Comparison of ENCODE assay signal across 20 cellular contexts in the genomic region with DNA sequence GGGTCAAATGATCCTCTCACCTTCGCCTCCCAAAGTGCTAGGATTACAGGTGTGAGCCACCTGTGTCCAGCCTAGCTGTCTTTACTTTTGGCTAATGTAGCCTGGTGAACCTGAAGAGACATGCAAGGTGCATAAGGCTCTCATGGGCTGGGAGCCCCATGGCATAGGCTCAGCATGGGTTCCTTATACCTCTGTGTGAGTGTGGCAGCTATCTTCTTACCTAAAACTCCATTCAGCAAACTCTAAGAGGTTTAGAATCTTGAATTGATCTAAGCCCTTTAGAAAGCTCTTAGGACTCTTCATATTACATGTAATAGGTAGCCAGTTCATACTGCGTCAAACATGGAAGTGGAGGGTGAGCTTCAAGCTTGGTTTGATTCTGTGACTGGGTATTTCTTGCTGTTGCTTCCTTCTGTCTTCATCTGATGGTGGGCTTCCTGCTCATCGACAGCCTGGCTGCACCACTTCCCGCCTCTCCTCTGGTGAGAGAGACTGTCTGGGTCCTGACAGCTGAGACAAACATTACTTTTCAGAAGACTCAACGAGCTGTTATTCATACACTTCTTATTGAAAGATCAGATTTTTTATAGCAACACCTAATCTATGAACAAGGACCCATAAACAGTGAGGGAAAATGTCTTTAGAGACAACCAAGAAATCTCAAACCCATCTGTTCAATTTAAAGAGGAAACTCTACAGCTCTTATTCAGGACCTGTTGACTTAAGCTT. TPM values are rescaled to one million over a fixed set of nuclear protein-coding genes. Genes with fewer than 3 reads are reported as not detected.
DNase-seq lines count a peak whose midpoint lies in the region; ATAC-seq and TF ChIP-seq lines count a peak whose summit lies in the region.
"Had no signal": no experiment of that assay in that cellular context is flagged by ENCODE, and none has a peak within 500 bp of the region (broad histone marks: within the 10 kb centered on the region; RNA-seq: fewer than 3 reads in every experiment).

No MANE protein-coding gene starts in this region.

- H3K9me3 Mint-ChIP-seq in stimulated activated naive CD8-positive, alpha-beta T cell treated with anti-CD3 and anti-CD28 coated beads, Interleukin-15, Interleukin-2, amounts not matched to agents 100 ng/mL and 50 ng/mL, for 24 hours, result no peaks in the 10 kb centered on the region
- no peaks in the 10 kb centered on the region for H3K9me3 Mint-ChIP-seq in WTC11
- H3K9me3 Mint-ChIP-seq: dendritic cell treated with granulocyte-macrophage colony-stimulating factor and Interleukin-4, amounts not matched to agents 40 ng/mL and 50 ng/mL, for 4 days; memory B cell; neural progenitor cell had no signal

- no peak overlapping the region for H3K4me3 ChIP-seq in lower lobe of right lung
- H3K4me3 ChIP-seq: HAP-1, neural progenitor cell, SJSA1 had no signal

- no peak for DNase-seq in stimulated activated naive CD8-positive, alpha-beta T cell treated with anti-CD3 and anti-CD28 coated beads, Interleukin-15, Interleukin-2, amounts not matched to agents 100 U/mL and 50 U/mL, for 24 hours
- DNase-seq in WTC11 (ENCODE audit: low spot score) (no peak), lower lobe of right lung (no peak), AG20443 (ENCODE audit: low spot score) (no peak), NCI-H2171 (lab: John Stamatoyannopoulos, UW) (no peak)
- DNase-seq: activated effector memory CD4-positive, alpha-beta T cell treated with Interleukin-2 at 50 U/mL for 16 hours; AML-193; NCI-H1694 treated with DMSO at 0.1 percent for 48 hours; NCI-H526 treated with DMSO at 0.1 percent for 48 hours; OCI-M1; right cardiac atrium; stimulated activated CD4-positive, alpha-beta T cell treated with anti-CD3 and anti-CD28 coated beads, Interleukin-1b, Interleukin-23, amount 100 ng/mL, for 48 hours had no signal

- peaks cover 11% of the 10 kb centered on the region for H3K4me1 Mint-ChIP-seq in stimulated activated naive CD8-positive, alpha-beta T cell treated with anti-CD3 and anti-CD28 coated beads, Interleukin-15, Interleukin-2, amounts not matched to agents 100 ng/mL and 50 ng/mL, for 24 hours (ENCODE audit: low read depth)
- H3K4me1 Mint-ChIP-seq in WTC11, result peaks cover 28% of the 10 kb centered on the region

- no peak for TF ChIP-seq POLR2A in GM18505 (IDR thresholded peaks at IDR 0.05; ENCODE audit: borderline replicate concordance, extremely low read depth, insufficient read depth, insufficient read length)

- no peaks in the 10 kb centered on the region for H3K36me3 ChIP-seq in lower lobe of right lung
- H3K36me3 ChIP-seq: HAP-1, neural progenitor cell, SJSA1 had no signal

- no peaks in the 10 kb centered on the region for H3K27me3 Mint-ChIP-seq in stimulated activated naive CD8-positive, alpha-beta T cell treated with anti-CD3 and anti-CD28 coated beads, Interleukin-15, Interleukin-2, amounts not matched to agents 100 ng/mL and 50 ng/mL, for 24 hours
- H3K27me3 Mint-ChIP-seq in WTC11 (ENCODE audit: low read depth), result no peaks in the 10 kb centered on the region; the same call in 1 of the 2 replicates
- H3K27me3 Mint-ChIP-seq: dendritic cell treated with granulocyte-macrophage colony-stimulating factor and Interleukin-4, amounts not matched to agents 40 ng/mL and 50 ng/mL, for 4 days; memory B cell had no signal

- no peak for ATAC-seq in stimulated activated naive CD8-positive, alpha-beta T cell treated with anti-CD3 and anti-CD28 coated beads, Interleukin-15, Interleukin-2, amounts not matched to agents 100 U/mL and 50 U/mL, for 24 hours
- ATAC-seq in WTC11, result peak; percentile 50
- ATAC-seq in lower lobe of right lung, result peak; percentile 23 to 52
- no peak for ATAC-seq in HG03354 (IDR thresholded peaks at IDR 0.05; ENCODE audit: poor library complexity, severe bottlenecking, unreplicated experiment)
- no peak for ATAC-seq in GM18505 (IDR thresholded peaks at IDR 0.05; ENCODE audit: unreplicated experiment)
- ATAC-seq: right cardiac atrium had no signal

- no peaks in the 10 kb centered on the region for H3K9me3 ChIP-seq in lower lobe of right lung
- H3K9me3 ChIP-seq: HAP-1, SJSA1 had no signal

- H3K4me1 ChIP-seq in lower lobe of right lung, result peaks cover 11% of the 10 kb centered on the region

- peak overlapping the region; percentile 1 for H3K27ac Mint-ChIP-seq in stimulated activated naive CD8-positive, alpha-beta T cell treated with anti-CD3 and anti-CD28 coated beads, Interleukin-15, Interleukin-2, amounts not matched to agents 100 ng/mL and 50 ng/mL, for 24 hours
- peak overlapping the region; percentile 33; the same call in 1 of the 2 replicates for H3K27ac Mint-ChIP-seq in WTC11
- H3K27ac Mint-ChIP-seq: dendritic cell treated with granulocyte-macrophage colony-stimulating factor and Interleukin-4, amounts not matched to agents 40 ng/mL and 50 ng/mL, for 4 days; memory B cell; neural progenitor cell had no signal

- POLR2A ChIA-PET in WTC11 (lab: Charles Lee), result interaction anchor here (1.0 to 1.4 kb wide), 4 partner anchors 20 to 54 kb away, joined by 3 to 8 read pairs (median 4); a partner anchor contains a TSS

- no peak overlapping the region for H3K4me3 Mint-ChIP-seq in stimulated activated naive CD8-positive, alpha-beta T cell treated with anti-CD3 and anti-CD28 coated beads, Interleukin-15, Interleukin-2, amounts not matched to agents 100 ng/mL and 50 ng/mL, for 24 hours
- H3K4me3 Mint-ChIP-seq in WTC11, result no peak overlapping the region
- H3K4me3 Mint-ChIP-seq: dendritic cell treated with granulocyte-macrophage colony-stimulating factor and Interleukin-4, amounts not matched to agents 40 ng/mL and 50 ng/mL, for 4 days; memory B cell; neural progenitor cell had no signal

- H3K27me3 ChIP-seq in lower lobe of right lung (ENCODE audit: low read depth), result no peaks in the 10 kb centered on the region
- H3K27me3 ChIP-seq: neural progenitor cell, SJSA1 had no signal

- intact Hi-C loops in lower lobe of right lung (cut with DNase I), result no loop called here

- TF ChIP-seq CTCF in WTC11 (IDR thresholded peaks at IDR 0.05), result no peak
- TF ChIP-seq CTCF in lower lobe of right lung (IDR thresholded peaks at IDR 0.05), result no peak

- H3K27ac ChIP-seq in lower lobe of right lung, result peak overlapping the region; percentile 49
- H3K27ac ChIP-seq: neural progenitor cell, SJSA1 had no signal

- no peaks in the 10 kb centered on the region for H3K36me3 Mint-ChIP-seq in stimulated activated naive CD8-positive, alpha-beta T cell treated with anti-CD3 and anti-CD28 coated beads, Interleukin-15, Interleukin-2, amounts not matched to agents 100 ng/mL and 50 ng/mL, for 24 hours (ENCODE audit: low read depth)
- H3K36me3 Mint-ChIP-seq in WTC11, result no peaks in the 10 kb centered on the region
- H3K36me3 Mint-ChIP-seq: memory B cell, neural progenitor cell had no signal

- CTCF ChIA-PET in WTC11 (lab: Charles Lee), result interaction anchor here (0.6 to 1.5 kb wide), 10 partner anchors 8 to 249 kb away, joined by 3 to 6 read pairs (median 3); a partner anchor contains a TSS

TF ChIP-seq in WTC11, 78 proteins besides CTCF, POLR2A, EP300 and RAD21:
- TF ChIP-seq CBFB (CRISPR knock-in tag; IDR thresholded peaks at IDR 0.05; ENCODE audit: low read depth), result no peak
- TF ChIP-seq, protein P1, sequence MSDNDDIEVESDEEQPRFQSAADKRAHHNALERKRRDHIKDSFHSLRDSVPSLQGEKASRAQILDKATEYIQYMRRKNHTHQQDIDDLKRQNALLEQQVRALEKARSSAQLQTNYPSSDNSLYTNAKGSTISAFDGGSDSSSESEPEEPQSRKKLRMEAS (CRISPR knock-in tag; IDR thresholded peaks at IDR 0.05), result peak; percentile 84

RNA-seq across cellular contexts. Expression of a gene that starts 19.3 kb away (rescaled TPM):
- total RNA-seq in WTC11 (2021), result 1,040 to 1,222 TPM (median 1,204 TPM) in 3 replicates
- total RNA-seq in lower lobe of right lung, result 437 TPM

Comparison
In these comparisons a context has a peak if more than half of its experiments do, and no peak if none do; other contexts are left out.
1. ATAC-seq: peak in WTC11 (single experiment) and lower lobe of right lung (2 of 2); none in stimulated activated naive CD8-positive, alpha-beta T cell treated with anti-CD3 and anti-CD28 coated beads, Interleukin-15, Interleukin-2, amounts not matched to agents 100 U/mL and 50 U/mL, for 24 hours (single experiment), HG03354 (single experiment) and GM18505 (single experiment).